Comparison of ENCODE assay signal across 20 cellular contexts in the genomic region with DNA sequence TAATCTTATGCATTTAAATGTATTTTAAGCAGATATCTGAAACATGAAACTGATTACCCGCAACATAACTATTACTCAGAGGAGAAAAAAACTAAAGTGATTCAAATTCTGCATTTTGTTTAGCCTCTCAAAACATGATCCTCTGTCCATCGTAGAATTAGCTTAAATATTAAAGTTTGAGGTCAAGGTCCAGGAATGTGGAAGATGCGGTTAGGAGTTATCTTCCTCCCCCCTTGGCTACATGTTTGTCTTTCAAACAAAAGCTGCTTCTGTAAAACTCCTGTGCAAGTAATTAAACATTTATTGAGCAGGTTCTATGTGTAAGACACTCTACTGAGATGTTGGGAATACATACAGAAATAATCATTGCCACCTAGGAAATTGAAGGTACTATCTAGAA.
A peak's percentile ranks its signal among the peaks of the same experiment; 100 is the strongest.
DNase-seq lines count a peak whose midpoint lies in the region; ATAC-seq and TF ChIP-seq lines count a peak whose summit lies in the region.
"Had no signal": no experiment of that assay in that cellular context is flagged by ENCODE, and none has a peak within 500 bp of the region (broad histone marks: within the 10 kb centered on the region; RNA-seq: fewer than 3 reads in every experiment).

No MANE protein-coding gene starts in this region.

- H3K27me3 Mint-ChIP-seq in Caco-2 (ENCODE audit: insufficient read depth, unreplicated experiment) = no peaks in the 10 kb centered on the region
- H3K27me3 Mint-ChIP-seq: B cell; CD4-positive, CD25-positive, alpha-beta regulatory T cell; CD8-positive, alpha-beta memory T cell had no signal

- WGBS in adrenal gland, 4 donors = 61 to 75% (median 73%) methylated on average over 3 of the region's 3 CpGs

- no peak for TF ChIP-seq POLR2A in adrenal gland (IDR thresholded peaks at IDR 0.05)

- POLR2A ChIA-PET in Caco-2 (lab: Charles Lee) = no interaction called here

- no peaks in the 10 kb centered on the region for H3K36me3 Mint-ChIP-seq in Caco-2 (ENCODE audit: insufficient read depth, unreplicated experiment)
- H3K36me3 Mint-ChIP-seq: CD4-positive, CD25-positive, alpha-beta regulatory T cell; CD8-positive, alpha-beta memory T cell had no signal

- peak overlapping the region; percentile 23 for H3K27ac Mint-ChIP-seq in Caco-2 (ENCODE audit: unreplicated experiment)
- H3K27ac Mint-ChIP-seq: B cell; CD4-positive, CD25-positive, alpha-beta regulatory T cell; CD8-positive, alpha-beta memory T cell; GM23338; H9 had no signal

- no peak overlapping the region for H3K27ac ChIP-seq in adrenal gland
- H3K27ac ChIP-seq: BLaER1, C4-2B had no signal

- BruUV-seq in Caco-2 (replicated peaks; lab: Mats Ljungman, UMichigan) = no TSS peak

- in situ Hi-C loops in Caki2 (cut with HindIII; ENCODE audit: low pct_unique_long_range_greater_than_20kb, low sequenced_read_pairs) = no loop called here

- CTCF ChIA-PET in Caco-2 (lab: Charles Lee) = interaction anchor here (0.6 kb wide), 1 partner anchor 209 kb away, joined by 3 read pairs; no protein-coding TSS in a partner anchor

- peak in 1 of 2 experiments; percentile 5 for DNase-seq in Caco-2
- DNase-seq in Caki2 (ENCODE audit: low read depth) = peak; percentile 3
- peak; percentile 3 for DNase-seq in HuH-7 (ENCODE audit: low spot score)
- DNase-seq in kidney tubule cell (ENCODE audit: low spot score) = peak; percentile 63
- no peak for DNase-seq in Ammon's horn (ENCODE audit: low spot score)
- no peak for DNase-seq in adrenal gland
- no peak for DNase-seq in omental fat pad (ENCODE audit: low spot score)
- DNase-seq: CD4-positive, CD25-positive, alpha-beta regulatory T cell; CD8-positive, alpha-beta memory T cell; DMS 273 treated with DMSO at 0.1 percent for 48 hours; DMS79; EL; GDM1; H9 had no signal

- peaks cover 7% of the 10 kb centered on the region for H3K4me1 Mint-ChIP-seq in Caco-2 (ENCODE audit: low read depth, unreplicated experiment)
- H3K4me1 Mint-ChIP-seq: B cell; CD4-positive, CD25-positive, alpha-beta regulatory T cell; CD8-positive, alpha-beta memory T cell; GM23338 had no signal

- H3K9me3 ChIP-seq in Caco-2 (no peaks in the 10 kb centered on the region), adrenal gland (replicated peaks in 1 of 3) (no peaks in the 10 kb centered on the region)
- H3K9me3 ChIP-seq: BLaER1 had no signal

- no peak overlapping the region for H3K4me3 Mint-ChIP-seq in Caco-2 (ENCODE audit: unreplicated experiment)
- H3K4me3 Mint-ChIP-seq: B cell; CD4-positive, CD25-positive, alpha-beta regulatory T cell; CD8-positive, alpha-beta memory T cell; GM23338; H9 had no signal

- no peaks in the 10 kb centered on the region for H3K9me3 Mint-ChIP-seq in Caco-2 (ENCODE audit: unreplicated experiment)
- H3K9me3 Mint-ChIP-seq: GM23338, H9 had no signal

- ATAC-seq in omental fat pad (ENCODE audit: low FRiP score) = no peak
- ATAC-seq: GM12878, GM23338, HCT116 had no signal

- H3K27me3 ChIP-seq in Caco-2 (replicated peaks; ENCODE audit: control insufficient read depth, insufficient read depth, low read length) (no peaks in the 10 kb centered on the region), adrenal gland (no peaks in the 10 kb centered on the region)
- H3K27me3 ChIP-seq: BLaER1 had no signal

- H3K4me1 ChIP-seq in Caco-2 = peaks cover 3% of the 10 kb centered on the region; the same call in 1 of the 2 replicates
- no peaks in the 10 kb centered on the region for H3K4me1 ChIP-seq in adrenal gland (replicated peaks in 1 of 2)
- H3K4me1 ChIP-seq: BLaER1 had no signal

- no peak for TF ChIP-seq CTCF in Caco-2 (IDR thresholded peaks at IDR 0.05; ENCODE audit: insufficient read depth in 1 of 2, low read depth in 1 of 2, low read length in 1 of 2, severe bottlenecking in 1 of 2, unreplicated experiment in 1 of 2)
- TF ChIP-seq CTCF in adrenal gland (IDR thresholded peaks at IDR 0.05) = no peak
- TF ChIP-seq CTCF in omental fat pad (IDR thresholded peaks at IDR 0.05) = no peak

- intact Hi-C loops in Caco-2 (cut with micrococcal nuclease; ENCODE audit: unreplicated experiment) (loop anchor here (2.0 kb wide), 1 partner anchor 19 kb away; no protein-coding TSS in a partner anchor), adrenal gland (cut with DNase I) (no loop called here)

- H3K36me3 ChIP-seq in Caco-2 (ENCODE audit: control insufficient read depth, insufficient read depth, low read length) (no peaks in the 10 kb centered on the region), adrenal gland (replicated peaks in 1 of 2) (no peaks in the 10 kb centered on the region)
- H3K36me3 ChIP-seq: BLaER1 had no signal

- H3K4me3 ChIP-seq in Caco-2 (ENCODE audit: low read depth, low read length) (no peak overlapping the region), adrenal gland (no peak overlapping the region)
- H3K4me3 ChIP-seq: BLaER1, GM12878, GM23338 had no signal

Comparison
In these comparisons a context has a peak if more than half of its experiments do, and no peak if none do; other contexts are left out.
1. DNase-seq: peak in Caki2 (single experiment), HuH-7 (single experiment) and kidney tubule cell (single experiment); none in Ammon's horn (single experiment), adrenal gland (0 of 7) and omental fat pad (single experiment).